In genomic region chr12:23025372-23026021, GRCh38 we compare ENCODE assay signal across 2 cellular contexts.
TF ChIP-seq lines count a peak whose summit lies in the region.

No MANE protein-coding gene starts in this region.

TF ChIP-seq in liver, 16 proteins besides CTCF, POLR2A, EP300 and RAD21 (continued from another document):
- TF ChIP-seq, protein P1, sequence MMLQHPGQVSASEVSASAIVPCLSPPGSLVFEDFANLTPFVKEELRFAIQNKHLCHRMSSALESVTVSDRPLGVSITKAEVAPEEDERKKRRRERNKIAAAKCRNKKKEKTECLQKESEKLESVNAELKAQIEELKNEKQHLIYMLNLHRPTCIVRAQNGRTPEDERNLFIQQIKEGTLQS (IDR thresholded peaks at IDR 0.05) = no peak
- peak in 1 of 2 donors; percentile 10 for TF ChIP-seq RXRA (IDR thresholded peaks at IDR 0.05)

TF ChIP-seq in HepG2, 621 proteins besides CTCF, POLR2A, EP300 and RAD21 (continued from another document):
- TF ChIP-seq MLXIP (CRISPR knock-in tag; IDR thresholded peaks at IDR 0.05; ENCODE audit: borderline replicate concordance) (no peak), SKI (IDR thresholded peaks at IDR 0.05; ENCODE audit: partially characterized antibody) (no peak)
